8 cellular contexts compared by ENCODE assay signal in the genomic region with DNA sequence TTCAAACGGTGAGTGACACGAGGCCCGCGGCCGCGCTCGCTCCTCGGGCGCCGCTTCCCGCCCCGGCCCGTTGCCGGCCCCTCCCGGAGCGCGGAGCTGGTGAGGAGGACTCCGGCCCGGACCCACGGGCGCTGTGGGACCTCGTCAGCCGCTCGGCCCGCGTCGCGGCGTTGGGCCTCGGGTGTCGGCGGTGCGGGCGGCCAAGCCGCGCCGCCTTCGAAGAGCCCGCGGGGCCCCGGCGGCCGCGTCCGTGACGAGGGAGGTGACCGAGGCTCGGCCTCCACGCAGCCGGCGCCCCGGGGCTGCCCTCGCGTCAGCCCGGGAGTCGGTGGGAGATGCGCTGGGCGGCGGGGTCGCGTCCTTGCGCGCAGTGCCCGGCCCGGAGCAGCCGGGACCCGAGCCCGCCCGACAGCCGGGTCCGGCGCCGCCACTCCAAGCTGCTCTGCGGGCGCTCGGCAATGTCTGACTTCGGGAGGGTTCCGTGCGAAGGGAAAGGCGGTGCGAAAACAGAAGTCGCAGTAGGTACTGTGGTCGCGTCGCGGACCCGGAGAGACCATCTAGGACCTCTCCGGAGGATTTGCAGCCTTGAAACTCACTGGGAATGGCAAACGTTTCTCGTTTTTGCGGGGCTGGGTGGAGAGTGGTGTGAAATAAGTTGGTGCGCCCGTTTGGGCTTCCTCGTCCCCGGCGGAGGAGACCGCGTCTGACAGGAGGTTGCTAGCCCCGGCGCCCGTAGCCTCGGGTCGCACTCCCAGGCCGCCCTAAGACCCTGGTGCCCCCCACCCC. TPM values are rescaled to one million over a fixed set of nuclear protein-coding genes. Genes with fewer than 3 reads are reported as not detected.
A peak's percentile ranks its signal among the peaks of the same experiment; 100 is the strongest.
DNase-seq lines count a peak whose midpoint lies in the region; ATAC-seq and TF ChIP-seq lines count a peak whose summit lies in the region.

No MANE protein-coding gene starts in this region.

- peak; percentile 8 for ATAC-seq in GM19463 (IDR thresholded peaks at IDR 0.05; ENCODE audit: unreplicated experiment)
- peak; percentile 21 for ATAC-seq in IMR-90 (ENCODE audit: low read depth)
- ATAC-seq in activated CD4-positive, alpha-beta T cell treated with anti-CD3 and anti-CD28 coated beads for 36 hours: peak; percentile 9
- ATAC-seq in memory B cell (ENCODE audit: low read depth): peak; percentile 8

- peak overlapping the region; percentile 94 for H3K4me3 ChIP-seq in IMR-90 (ENCODE audit: insufficient read depth, low read depth, low read length)

- peak overlapping the region; percentile 99 for H3K9ac ChIP-seq in IMR-90 (ENCODE audit: low read depth, low read length)

- H3K23ac ChIP-seq in IMR-90 (ENCODE audit: low read depth, low read length): peak overlapping the region; percentile 99

- dilution Hi-C loops in IMR-90 (cut with HindIII; ENCODE audit: low sequenced_read_pairs, unreplicated experiment): no loop called here

- DNase-seq in AG20443 (ENCODE audit: low spot score): peak; percentile 20
- peak; percentile 23 for DNase-seq in IMR-90
- DNase-seq in activated CD4-positive, alpha-beta T cell treated with anti-CD3 and anti-CD28 coated beads for 36 hours: peak; percentile 68
- peak; percentile 36 to 72 for DNase-seq in memory B cell (ENCODE audit: low spot score in 2 of 2)
- peak; percentile 26 for DNase-seq in stimulated activated CD8-positive, alpha-beta memory T cell treated with anti-CD3 and anti-CD28 coated beads, Interleukin-15, amount 100 ng/mL, for 24 hours (ENCODE audit: low read depth)
- DNase-seq in DMS153 treated with DMSO at 0.1 percent for 48 hours (lab: John Stamatoyannopoulos, UW; ENCODE audit: unreplicated experiment): no peak

- H4K5ac ChIP-seq in IMR-90 (ENCODE audit: low read depth, low read length): no peak overlapping the region

- no peak for TF ChIP-seq RAD21 in IMR-90 (IDR thresholded peaks at IDR 0.05; ENCODE audit: low read length)

- H2AFZ ChIP-seq in IMR-90 (replicated peaks; ENCODE audit: low read length, poor library complexity): peak overlapping the region; percentile 88

- peak overlapping the region; percentile 84 for H3K4me2 ChIP-seq in IMR-90 (ENCODE audit: low read depth, low read length)

- no peaks in the 10 kb centered on the region for H3K9me3 ChIP-seq in IMR-90 (ENCODE audit: control insufficient read depth, insufficient read depth, low read length)

- H3K4me1 Mint-ChIP-seq in activated CD4-positive, alpha-beta T cell treated with anti-CD3 and anti-CD28 coated beads for 36 hours: peaks cover 51% of the 10 kb centered on the region
- peaks cover 51% of the 10 kb centered on the region for H3K4me1 Mint-ChIP-seq in dendritic cell treated with granulocyte-macrophage colony-stimulating factor and Interleukin-4, amounts not matched to agents 40 ng/mL and 50 ng/mL, for 4 days (ENCODE audit: low read depth)
- H3K4me1 Mint-ChIP-seq in memory B cell: peaks cover 20% of the 10 kb centered on the region

- H3K27ac Mint-ChIP-seq in activated CD4-positive, alpha-beta T cell treated with anti-CD3 and anti-CD28 coated beads for 36 hours: peak overlapping the region; percentile 94
- H3K27ac Mint-ChIP-seq in dendritic cell treated with granulocyte-macrophage colony-stimulating factor and Interleukin-4, amounts not matched to agents 40 ng/mL and 50 ng/mL, for 4 days: peak overlapping the region; percentile 97
- peak overlapping the region; percentile 95 for H3K27ac Mint-ChIP-seq in memory B cell

- H3K9me3 Mint-ChIP-seq in activated CD4-positive, alpha-beta T cell treated with anti-CD3 and anti-CD28 coated beads for 36 hours (ENCODE audit: low read depth): no peaks in the 10 kb centered on the region
- no peaks in the 10 kb centered on the region for H3K9me3 Mint-ChIP-seq in dendritic cell treated with granulocyte-macrophage colony-stimulating factor and Interleukin-4, amounts not matched to agents 40 ng/mL and 50 ng/mL, for 4 days
- H3K9me3 Mint-ChIP-seq in memory B cell: no peaks in the 10 kb centered on the region

- H2BK5ac ChIP-seq in IMR-90 (ENCODE audit: low read depth, low read length, poor library complexity, severe bottlenecking): peak overlapping the region; percentile 79

- no peak for TF ChIP-seq CTCF in IMR-90 (conservative IDR thresholded peaks at IDR 0.05; ENCODE audit: low read depth, low read length)

- 0% methylated on average over 51 of the region's 104 CpGs; no CpG with 5 or more reads in 1 of the 2 experiments for WGBS in IMR-90 (ENCODE audit: extremely low coverage in 2 of 2, insufficient read length in 1 of 2), 2 experiments

- H3K9me1 ChIP-seq in IMR-90 (ENCODE audit: insufficient read depth, low read length): 0 out of 2 replicates have a peak, but pooled peaks cover 3% of the 10 kb centered on the region

- H3K14ac ChIP-seq in IMR-90 (replicated peaks; ENCODE audit: low read depth, low read length): peak overlapping the region; percentile 97

- peak overlapping the region; percentile 91 for H3K4me3 Mint-ChIP-seq in activated CD4-positive, alpha-beta T cell treated with anti-CD3 and anti-CD28 coated beads for 36 hours
- H3K4me3 Mint-ChIP-seq in dendritic cell treated with granulocyte-macrophage colony-stimulating factor and Interleukin-4, amounts not matched to agents 40 ng/mL and 50 ng/mL, for 4 days: peak overlapping the region; percentile 100
- peak overlapping the region; percentile 100 for H3K4me3 Mint-ChIP-seq in memory B cell

- H2BK15ac ChIP-seq in IMR-90 (ENCODE audit: low read depth, low read length): no peak overlapping the region

- H3K56ac ChIP-seq in IMR-90 (ENCODE audit: extremely low read depth, insufficient read depth, low read length): peak overlapping the region; percentile 56; the same call in 1 of the 2 replicates

- peak overlapping the region; percentile 77 for H2AK5ac ChIP-seq in IMR-90 (ENCODE audit: low read depth, low read length)

- BruUV-seq in IMR-90 (replicated peaks; lab: Mats Ljungman, UMichigan): no TSS peak

- H3K27me3 ChIP-seq in IMR-90 (ENCODE audit: control insufficient read depth, insufficient read depth, low read length): no peaks in the 10 kb centered on the region

- POLR2A ChIA-PET in IMR-90 (lab: Charles Lee; ENCODE audit: unreplicated experiment): interaction anchor here (1.0 kb wide), 2 partner anchors 10 to 15 kb away, joined by 3 read pairs; no protein-coding TSS in a partner anchor
- POLR2A ChIA-PET in activated CD4-positive, alpha-beta T cell treated with anti-CD3 and anti-CD28 coated beads for 36 hours (lab: Charles Lee): interaction anchor here (0.6 to 4.7 kb wide), 6 partner anchors 11 to 570 kb away, joined by 3 to 71 read pairs (median 4); a partner anchor contains a TSS

- H3K4ac ChIP-seq in IMR-90 (ENCODE audit: low read depth, low read length): peak overlapping the region; percentile 83

- in situ Hi-C loops in IMR-90 (cut with MboI; ENCODE audit: low sequenced_read_pairs): no loop called here

- TF ChIP-seq POLR2A in IMR-90 (IDR thresholded peaks at IDR 0.05; ENCODE audit: low read depth, low read length): no peak

- no peak overlapping the region; a peak in 1 of 4 replicates for H4K8ac ChIP-seq in IMR-90 (ENCODE audit: low read depth in 2 of 2, low read length in 2 of 2)

- H3K4me1 ChIP-seq in IMR-90 (ENCODE audit: control insufficient read depth, insufficient read depth, low read length): no peaks in the 10 kb centered on the region

- H3K18ac ChIP-seq in IMR-90 (ENCODE audit: low read depth, low read length): no peak overlapping the region

- peak overlapping the region; percentile 88 for H3K27ac ChIP-seq in IMR-90 (ENCODE audit: insufficient read depth, low read length)

- intact Hi-C loops in IMR-90 (cut with micrococcal nuclease): loop anchor here (5.0 kb wide), 2 partner anchors 39 to 51 kb away; no protein-coding TSS in a partner anchor
- intact Hi-C loops in activated CD4-positive, alpha-beta T cell treated with anti-CD3 and anti-CD28 coated beads for 36 hours (cut with DNase I, micrococcal nuclease): loop anchor here in 1 of 2 experiments (5.0 kb wide), 2 partner anchors 69 to 231 kb away; a partner anchor contains a TSS
- intact Hi-C loops in dendritic cell treated with granulocyte-macrophage colony-stimulating factor and Interleukin-4, amounts not matched to agents 40 ng/mL and 50 ng/mL, for 4 days (cut with micrococcal nuclease): no loop called here

- peak overlapping the region; percentile 57; the same call in 1 of the 2 replicates for H2BK120ac ChIP-seq in IMR-90 (ENCODE audit: low read depth, low read length)

- no peaks in the 10 kb centered on the region for H3K36me3 ChIP-seq in IMR-90 (ENCODE audit: control insufficient read depth, insufficient read depth, low read length)

- no peak overlapping the region for H2BK20ac ChIP-seq in IMR-90 (ENCODE audit: low read depth, low read length)

- peak overlapping the region; percentile 94 for H2AK9ac ChIP-seq in IMR-90 (replicated peaks; ENCODE audit: low read depth, low read length, poor library complexity)

- CTCF ChIA-PET in IMR-90 (lab: Yijun Ruan, JAX): no interaction called here
- CTCF ChIA-PET in activated CD4-positive, alpha-beta T cell treated with anti-CD3 and anti-CD28 coated beads for 36 hours (lab: Charles Lee): interaction anchor here (0.7 to 1.9 kb wide), 7 partner anchors 10 to 164 kb away, joined by 3 to 10 read pairs (median 4); no protein-coding TSS in a partner anchor

- peaks cover 18% of the 10 kb centered on the region for H3K36me3 Mint-ChIP-seq in activated CD4-positive, alpha-beta T cell treated with anti-CD3 and anti-CD28 coated beads for 36 hours (ENCODE audit: low read depth)
- peaks cover 28% of the 10 kb centered on the region for H3K36me3 Mint-ChIP-seq in dendritic cell treated with granulocyte-macrophage colony-stimulating factor and Interleukin-4, amounts not matched to agents 40 ng/mL and 50 ng/mL, for 4 days (ENCODE audit: low read depth)
- H3K36me3 Mint-ChIP-seq in memory B cell: no peaks in the 10 kb centered on the region

- H4K91ac ChIP-seq in IMR-90 (ENCODE audit: insufficient read depth, low read depth, low read length): peak overlapping the region; percentile 60; the same call in 1 of the 2 replicates

- peaks cover 27% of the 10 kb centered on the region for H4K20me1 ChIP-seq in IMR-90 (ENCODE audit: insufficient read depth, low read length)

- H3K27me3 Mint-ChIP-seq in activated CD4-positive, alpha-beta T cell treated with anti-CD3 and anti-CD28 coated beads for 36 hours: no peaks in the 10 kb centered on the region
- H3K27me3 Mint-ChIP-seq in dendritic cell treated with granulocyte-macrophage colony-stimulating factor and Interleukin-4, amounts not matched to agents 40 ng/mL and 50 ng/mL, for 4 days: no peaks in the 10 kb centered on the region
- H3K27me3 Mint-ChIP-seq in memory B cell: no peaks in the 10 kb centered on the region

- peaks cover 7 to 31% of the 10 kb centered on the region in 2 experiments for H3K79me1 ChIP-seq in IMR-90 (ENCODE audit: low read depth in 1 of 2, low read length in 2 of 2)

RNA-seq across cellular contexts. Expression of a gene that starts 0.8 kb away (rescaled TPM):
- 15.8 and 20.3 TPM in 2 replicates for total RNA-seq in IMR-90 (2012; rRNA removed)
- polyA plus RNA-seq in IMR-90 (2012; rRNA removed): 7.6 and 9.4 TPM in 2 replicates
- 1.7 and 3.2 TPM in 2 replicates for polyA plus RNA-seq in IMR-90 (2012; cell fraction: cytosol; rRNA removed)
- polyA plus RNA-seq in IMR-90 (2012; cell fraction: nucleus; rRNA removed; ENCODE audit: low replicate concordance): 24.4 and 38.3 TPM in 2 replicates
- 10 to 100 TPM; 43.2 to 52.7 TPM for total RNA-seq in activated CD4-positive, alpha-beta T cell treated with anti-CD3 and anti-CD28 coated beads for 36 hours

RNA-seq across cellular contexts. Expression of a gene that starts 40.9 kb away (rescaled TPM):
- total RNA-seq in IMR-90 (2012; rRNA removed): 1.4 and 2.8 TPM in 2 replicates
- polyA plus RNA-seq in IMR-90 (2012; rRNA removed): 2.4 and 2.6 TPM in 2 replicates
- 0.44 and 0.71 TPM in 2 replicates for polyA plus RNA-seq in IMR-90 (2012; cell fraction: cytosol; rRNA removed)
- polyA plus RNA-seq in IMR-90 (2012; cell fraction: nucleus; rRNA removed; ENCODE audit: low replicate concordance): 0.13 and 1.4 TPM in 2 replicates
- total RNA-seq in activated CD4-positive, alpha-beta T cell treated with anti-CD3 and anti-CD28 coated beads for 36 hours: 1 to 10 TPM; 1.4 to 1.9 TPM
